ENCODE assay signal across 16 cellular contexts in the genomic region with DNA sequence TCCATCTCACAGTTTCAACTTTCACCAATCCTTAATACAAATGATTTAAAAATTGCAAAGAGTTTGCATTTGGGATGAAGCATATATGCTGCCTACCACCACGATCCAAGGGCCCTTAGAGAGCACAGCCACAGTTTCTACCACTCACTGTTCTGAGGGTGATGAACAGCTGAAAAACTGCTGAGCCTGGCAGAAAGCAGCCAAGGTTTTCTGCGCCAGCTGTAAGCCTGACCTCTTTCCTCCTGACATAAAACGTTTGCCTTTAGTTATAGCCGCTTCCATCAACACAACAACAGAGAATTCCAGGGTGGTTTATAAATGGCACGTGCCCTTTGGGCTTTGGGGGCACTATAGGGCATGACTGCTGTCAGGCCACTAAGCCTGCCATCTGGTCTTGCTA.
A peak's percentile ranks its signal among the peaks of the same experiment; 100 is the strongest.
DNase-seq lines count a peak whose midpoint lies in the region; ATAC-seq, FAIRE-seq and TF ChIP-seq lines count a peak whose summit lies in the region.
"Had no signal": no experiment of that assay in that cellular context is flagged by ENCODE, and none has a peak within 500 bp of the region (broad histone marks: within the 10 kb centered on the region; RNA-seq: fewer than 3 reads in every experiment).

No MANE protein-coding gene starts in this region.

- H3K4me3 Mint-ChIP-seq in GM23338: no peak overlapping the region
- H3K4me3 Mint-ChIP-seq: B cell; CD4-positive, CD25-positive, alpha-beta regulatory T cell had no signal

- ATAC-seq in GM23338 (peak; percentile 29; the same call in 2 of the 3 replicates), K562 (no peak), HG02798 (IDR thresholded peaks at IDR 0.05; ENCODE audit: poor library complexity, unreplicated experiment) (no peak)

- no peak for TF ChIP-seq CTCF in GM23338 (conservative IDR thresholded peaks at IDR 0.05; ENCODE audit: low read depth in 2 of 2)
- TF ChIP-seq CTCF in K562 (IDR thresholded peaks at IDR 0.05 in 2 of 3, conservative IDR thresholded peaks at IDR 0.05 in 1 of 3; ENCODE audit: insufficient read depth in 2 of 3, low read depth in 1 of 3, low read length in 3 of 3): no peak

- DNase-seq in GM23338 (ENCODE audit: low spot score) (no peak), LHCN-M2 (ENCODE audit: low read depth) (peak; percentile 1), K562 (ENCODE audit: extremely low read depth in 1 of 4, low spot score in 3 of 4) (no peak), myocyte (ENCODE audit: low read depth) (peak; percentile 73), T-helper 1 cell (no peak), ACHN (no peak)
- DNase-seq: CD4-positive, CD25-positive, alpha-beta regulatory T cell; DMS79; KBM-7; NCI-H1105; NCI-H187; NK-92 treated with Interleukin-12 subunit alpha and Interleukin-12 subunit beta, amount 100 ng/mL, for 24 hours; OCI-M1 had no signal

- peaks cover 22% of the 10 kb centered on the region for H3K4me1 Mint-ChIP-seq in GM23338
- H3K4me1 Mint-ChIP-seq: B cell; CD4-positive, CD25-positive, alpha-beta regulatory T cell had no signal

- peaks cover 12% of the 10 kb centered on the region for H3K4me1 ChIP-seq in GM23338 (ENCODE audit: insufficient read depth)
- H3K4me1 ChIP-seq in K562 (replicated peaks in 1 of 2; ENCODE audit: control insufficient read depth in 2 of 2, insufficient read depth in 2 of 2, low read length in 2 of 2): no peaks in the 10 kb centered on the region

- BruUV-seq in K562 (replicated peaks; lab: Mats Ljungman, UMichigan): no TSS peak

- H3K9me1 ChIP-seq in K562 (ENCODE audit: control insufficient read depth, insufficient read depth, low read length): no peaks in the 10 kb centered on the region

- H3K9me3 ChIP-seq in K562 (replicated peaks; ENCODE audit: control insufficient read depth, insufficient read depth, low read depth, low read length): no peaks in the 10 kb centered on the region

- no peaks in the 10 kb centered on the region for H3K36me3 Mint-ChIP-seq in GM23338 (ENCODE audit: low read depth)
- H3K36me3 Mint-ChIP-seq: CD4-positive, CD25-positive, alpha-beta regulatory T cell had no signal

- H2AFZ ChIP-seq in GM23338: peak overlapping the region; percentile 12; the same call in 1 of the 2 replicates
- no peak overlapping the region for H2AFZ ChIP-seq in K562 (ENCODE audit: low read depth, low read length)

- H3K27ac ChIP-seq in GM23338 (ENCODE audit: low read depth): no peak overlapping the region
- no peak overlapping the region for H3K27ac ChIP-seq in K562 (ENCODE audit: extremely low read depth, low read depth, low read length)
- H3K27ac ChIP-seq: RWPE1 had no signal

- WGBS in K562 (ENCODE audit: insufficient coverage, low coverage, missing lambda C conversion rate): 32% methylated on average over 5 of the region's 5 CpGs

- H3K9ac ChIP-seq in K562 (ENCODE audit: insufficient read depth in 1 of 2, low read depth in 2 of 2, low read length in 2 of 2): no peak overlapping the region

- H3F3A ChIP-seq in GM23338 (replicated peaks; ENCODE audit: low read depth): no peaks in the 10 kb centered on the region

- intact Hi-C loops in K562 (cut with micrococcal nuclease): loop anchor here (10.0 kb wide), 2 partner anchors 328 to 388 kb away; no protein-coding TSS in a partner anchor

- no peaks in the 10 kb centered on the region for H4K20me1 ChIP-seq in GM23338 (replicated peaks; ENCODE audit: insufficient read depth)
- H4K20me1 ChIP-seq in K562 (replicated peaks; ENCODE audit: control insufficient read depth, insufficient read depth, low read length): no peaks in the 10 kb centered on the region

- H3K27me3 ChIP-seq in GM23338 (ENCODE audit: insufficient read depth): no peaks in the 10 kb centered on the region
- no peaks in the 10 kb centered on the region for H3K27me3 ChIP-seq in K562 (ENCODE audit: control insufficient read depth in 2 of 2, insufficient read depth in 2 of 2, low read length in 2 of 2)

- H3K79me2 ChIP-seq in GM23338 (replicated peaks; ENCODE audit: insufficient read depth) (no peaks in the 10 kb centered on the region), K562 (ENCODE audit: control insufficient read depth, insufficient read depth, low read length) (no peaks in the 10 kb centered on the region)

- peaks cover 4% of the 10 kb centered on the region for H3K27me3 Mint-ChIP-seq in GM23338 (ENCODE audit: insufficient read depth, low read depth, poor library complexity)

- in situ Hi-C loops in K562 (cut with MboI): no loop called here
- in situ Hi-C loops in ACHN (cut with HindIII; ENCODE audit: low pct_ligation_motif_present, low pct_unique_long_range_greater_than_20kb, low sequenced_read_pairs): no loop called here

- no peaks in the 10 kb centered on the region for H3K9me3 Mint-ChIP-seq in GM23338

- no peak for TF ChIP-seq EP300 in K562 (IDR thresholded peaks at IDR 0.05; ENCODE audit: low read length)

- no peak for TF ChIP-seq POLR2A in K562 (conservative IDR thresholded peaks at IDR 0.05)

- no peak overlapping the region for H3K27ac Mint-ChIP-seq in GM23338
- H3K27ac Mint-ChIP-seq: B cell; CD4-positive, CD25-positive, alpha-beta regulatory T cell had no signal

- no peak for TF ChIP-seq RAD21 in K562 (CRISPR knock-in tag; conservative IDR thresholded peaks at IDR 0.05 in 1 of 2, IDR thresholded peaks at IDR 0.05 in 1 of 2)

- 0 out of 2 replicates have a peak, but pooled peaks cover 5% of the 10 kb centered on the region for H3K9me2 ChIP-seq in GM23338 (ENCODE audit: insufficient read depth)

- H3K4me3 ChIP-seq in GM23338 (no peak overlapping the region), K562 (no peak overlapping the region)

- FAIRE-seq in K562 (lab: Jason Lieb, UNC): no peak

- H3K4me2 ChIP-seq in GM23338: no peak overlapping the region
- H3K4me2 ChIP-seq in K562 (ENCODE audit: insufficient read depth, low read length): no peak overlapping the region

- H3K36me3 ChIP-seq in GM23338 (ENCODE audit: insufficient read depth): no peaks in the 10 kb centered on the region
- H3K36me3 ChIP-seq in K562 (ENCODE audit: control insufficient read depth, insufficient read depth, low read length): no peaks in the 10 kb centered on the region

- POLR2A ChIA-PET in K562 (lab: Yijun Ruan, JAX): no interaction called here

- CTCF ChIA-PET in K562 (lab: Yijun Ruan, JAX; ENCODE audit: low intra/inter-chr PET ratio): no interaction called here

TF ChIP-seq in K562, 482 proteins besides CTCF, POLR2A, EP300 and RAD21:
- TF ChIP-seq ZNF316 (IDR thresholded peaks at IDR 0.05): peak; percentile 53
- no peak for TF ChIP-seq ESRRA (IDR thresholded peaks at IDR 0.05; ENCODE audit: borderline replicate concordance, low read depth)

Comparison
In these comparisons a context has a peak if more than half of its experiments do, and no peak if none do; other contexts are left out.
1. DNase-seq: peak in LHCN-M2 (single experiment) and myocyte (single experiment); none in GM23338 (single experiment), K562 (0 of 4), T-helper 1 cell (0 of 5) and ACHN (single experiment).